Comparison of ENCODE assay signal across 11 cellular contexts in genomic region chr2:185628985-185629384, GRCh38.
A peak's percentile ranks its signal among the peaks of the same experiment; 100 is the strongest.
DNase-seq lines count a peak whose midpoint lies in the region; ATAC-seq, FAIRE-seq and TF ChIP-seq lines count a peak whose summit lies in the region.
"Had no signal": no experiment of that assay in that cellular context is flagged by ENCODE, and none has a peak within 500 bp of the region (broad histone marks: within the 10 kb centered on the region; RNA-seq: fewer than 3 reads in every experiment).

No MANE protein-coding gene starts in this region.

- POLR2A ChIA-PET in HepG2 (lab: Yijun Ruan, JAX) = no interaction called here
- POLR2A ChIA-PET in RWPE1 (lab: Yijun Ruan, JAX; ENCODE audit: low non-redundant PET) = interaction anchor here (0.6 kb wide), 1 partner anchor 632 kb away, joined by 6 read pairs; no protein-coding TSS in a partner anchor

- DNase-seq in HepG2 (ENCODE audit: low spot score) (peak; percentile 43), right lobe of liver (no peak), HT1080 (ENCODE audit: low read depth) (peak; percentile 23), choroid plexus epithelial cell (ENCODE audit: low read depth) (peak; percentile 1), HK-2 (ENCODE audit: unreplicated experiment) (no peak), medulla oblongata (ENCODE audit: extremely low spot score) (no peak), RWPE1 (ENCODE audit: low spot score) (no peak)
- no peak for DNase-seq in stimulated activated effector memory CD8-positive, alpha-beta T cell treated with anti-CD3 and anti-CD28 coated beads, Interleukin-12 subunit alpha, Interleukin-12 subunit beta, amount 100 ng/mL, for 72 hours (ENCODE audit: low spot score in 2 of 2)

- peaks cover 7% of the 10 kb centered on the region for H3K9me3 Mint-ChIP-seq in stimulated activated effector memory CD8-positive, alpha-beta T cell treated with anti-CD3 and anti-CD28 coated beads, Interleukin-12 subunit alpha, Interleukin-12 subunit beta, amount 100 ng/mL, for 72 hours
- H3K9me3 Mint-ChIP-seq: activated naive CD4-positive, alpha-beta T cell treated with anti-CD3 and anti-CD28 coated beads, Interleukin-2, amount 50 U/mL, for 24 hours had no signal

- H3K79me2 ChIP-seq in HepG2 (ENCODE audit: insufficient read depth, low read length) = no peaks in the 10 kb centered on the region

- H3K36me3 ChIP-seq in HepG2 (replicated peaks in 1 of 2; ENCODE audit: control insufficient read depth in 1 of 2, insufficient read depth in 2 of 2, low read length in 2 of 2) (no peaks in the 10 kb centered on the region), right lobe of liver (no peaks in the 10 kb centered on the region)
- H3K36me3 ChIP-seq: neutrophil had no signal

- no peak for TF ChIP-seq EP300 in HepG2 (IDR thresholded peaks at IDR 0.05; ENCODE audit: low read depth in 2 of 2, low read length in 2 of 2)
- TF ChIP-seq EP300 in HepG2 (CRISPR knock-in tag; IDR thresholded peaks at IDR 0.05; ENCODE audit: borderline replicate concordance) = no peak

- CTCF ChIA-PET in HepG2 (lab: Yijun Ruan, JAX; ENCODE audit: low intra/inter-chr PET ratio, low total read pairs) (interaction anchor here (1.5 to 2.3 kb wide), 2 partner anchors 110 to 627 kb away, joined by 10 to 13 read pairs; partner anchors contain the start of gene FSIP2), RWPE1 (lab: Yijun Ruan, JAX) (interaction anchor here (0.8 kb wide), 1 partner anchor 305 kb away, joined by 4 read pairs; no protein-coding TSS in a partner anchor)

- no peak overlapping the region for H3K9ac ChIP-seq in HepG2 (ENCODE audit: insufficient read depth, low read depth, low read length)

- no peak overlapping the region for H3K27ac Mint-ChIP-seq in stimulated activated effector memory CD8-positive, alpha-beta T cell treated with anti-CD3 and anti-CD28 coated beads, Interleukin-12 subunit alpha, Interleukin-12 subunit beta, amount 100 ng/mL, for 72 hours
- H3K27ac Mint-ChIP-seq: activated naive CD4-positive, alpha-beta T cell treated with anti-CD3 and anti-CD28 coated beads, Interleukin-2, amount 50 U/mL, for 24 hours; CD4-positive, CD25-positive, alpha-beta regulatory T cell had no signal

- peak; percentile 41; the same call in 1 of the 2 replicates for TF ChIP-seq RAD21 in HepG2 (CRISPR knock-in tag; IDR thresholded peaks at IDR 0.05)

- H3K4me3 Mint-ChIP-seq in stimulated activated effector memory CD8-positive, alpha-beta T cell treated with anti-CD3 and anti-CD28 coated beads, Interleukin-12 subunit alpha, Interleukin-12 subunit beta, amount 100 ng/mL, for 72 hours = no peak overlapping the region
- H3K4me3 Mint-ChIP-seq: activated naive CD4-positive, alpha-beta T cell treated with anti-CD3 and anti-CD28 coated beads, Interleukin-2, amount 50 U/mL, for 24 hours; CD4-positive, CD25-positive, alpha-beta regulatory T cell had no signal

- H4K20me1 ChIP-seq in HepG2 (ENCODE audit: insufficient read depth, low read length) = no peaks in the 10 kb centered on the region

- ATAC-seq in HepG2 (peak; percentile 93), right lobe of liver (no peak)
- no peak for ATAC-seq in stimulated activated effector memory CD8-positive, alpha-beta T cell treated with anti-CD3 and anti-CD28 coated beads, Interleukin-12 subunit alpha, Interleukin-12 subunit beta, amount 100 ng/mL, for 72 hours

- intact Hi-C loops in HepG2 (cut with micrococcal nuclease; ENCODE audit: unreplicated experiment) (loop anchor here (1.0 to 5.0 kb wide), 3 partner anchors 108 to 832 kb away; partner anchors contain the start of gene FSIP2), right lobe of liver (cut with DNase I) (no loop called here)

- H3K9me3 ChIP-seq in HepG2 (ENCODE audit: low read length) (no peaks in the 10 kb centered on the region), right lobe of liver (no peaks in the 10 kb centered on the region)
- H3K9me3 ChIP-seq: neutrophil had no signal

- H2AFZ ChIP-seq in HepG2 (ENCODE audit: low read length) = no peak overlapping the region

- H3K27ac ChIP-seq in HepG2 (ENCODE audit: extremely low read length, insufficient read depth, low read length) (no peak overlapping the region), right lobe of liver (no peak overlapping the region), RWPE1 (no peak overlapping the region)
- H3K27ac ChIP-seq: neutrophil had no signal

- TF ChIP-seq POLR2A in HepG2 (IDR thresholded peaks at IDR 0.05; ENCODE audit: insufficient read depth in 1 of 2, low read depth in 2 of 2, low read length in 2 of 2) = no peak
- no peak for TF ChIP-seq POLR2A in right lobe of liver (IDR thresholded peaks at IDR 0.05)

- H3K36me3 Mint-ChIP-seq in stimulated activated effector memory CD8-positive, alpha-beta T cell treated with anti-CD3 and anti-CD28 coated beads, Interleukin-12 subunit alpha, Interleukin-12 subunit beta, amount 100 ng/mL, for 72 hours = no peaks in the 10 kb centered on the region
- H3K36me3 Mint-ChIP-seq: activated naive CD4-positive, alpha-beta T cell treated with anti-CD3 and anti-CD28 coated beads, Interleukin-2, amount 50 U/mL, for 24 hours; CD4-positive, CD25-positive, alpha-beta regulatory T cell had no signal

- H3K4me3 ChIP-seq in HepG2 (replicated peaks in 1 of 3; ENCODE audit: insufficient read depth in 1 of 3, low read depth in 2 of 3, low read length in 3 of 3) (no peak overlapping the region), right lobe of liver (no peak overlapping the region), choroid plexus epithelial cell (ENCODE audit: low read depth, low read length) (no peak overlapping the region)

- no TSS peak for BruUV-seq in HepG2 (replicated peaks; lab: Mats Ljungman, UMichigan)

- no peaks in the 10 kb centered on the region for H3K4me1 Mint-ChIP-seq in stimulated activated effector memory CD8-positive, alpha-beta T cell treated with anti-CD3 and anti-CD28 coated beads, Interleukin-12 subunit alpha, Interleukin-12 subunit beta, amount 100 ng/mL, for 72 hours
- H3K4me1 Mint-ChIP-seq: activated naive CD4-positive, alpha-beta T cell treated with anti-CD3 and anti-CD28 coated beads, Interleukin-2, amount 50 U/mL, for 24 hours; CD4-positive, CD25-positive, alpha-beta regulatory T cell had no signal

- no peaks in the 10 kb centered on the region for H3K27me3 ChIP-seq in HepG2 (ENCODE audit: control insufficient read depth in 1 of 2, insufficient read depth in 2 of 2, low read length in 2 of 2)
- H3K27me3 ChIP-seq in right lobe of liver = no peaks in the 10 kb centered on the region
- H3K27me3 ChIP-seq: neutrophil had no signal

- no peak overlapping the region for H3K4me2 ChIP-seq in HepG2 (ENCODE audit: low read depth, low read length)

- H3K4me1 ChIP-seq in HepG2 (ENCODE audit: insufficient read depth, low read length) (no peaks in the 10 kb centered on the region), right lobe of liver (no peaks in the 10 kb centered on the region)

- WGBS in HepG2 (ENCODE audit: low lambda C conversion rate) = 15% methylated on average over 4 of the region's 5 CpGs
- WGBS in right lobe of liver (ENCODE audit: insufficient coverage, low coverage, low lambda C conversion rate, missing lambda C conversion rate) = 17% methylated on average over 5 of the region's 5 CpGs

- in situ Hi-C loops in HepG2 (cut with HindIII; ENCODE audit: extremely low pct_ligation_motif_present, low pct_unique_long_range_greater_than_20kb) = no loop called here

- TF ChIP-seq CTCF in HepG2 (CRISPR knock-in tag; IDR thresholded peaks at IDR 0.05) (peak; percentile 73), right lobe of liver (IDR thresholded peaks at IDR 0.05) (peak in 1 of 4 donors; percentile 13), choroid plexus epithelial cell (conservative IDR thresholded peaks at IDR 0.05; ENCODE audit: low read depth, low read length) (peak; percentile 15), RWPE1 (conservative IDR thresholded peaks at IDR 0.05; ENCODE audit: low read depth) (no peak)

- peak; percentile 62 for FAIRE-seq in HepG2 (lab: Jason Lieb, UNC)

TF ChIP-seq in HepG2, 621 proteins besides CTCF, POLR2A, EP300 and RAD21 (continues in another document):
- TF ChIP-seq, protein P1, sequence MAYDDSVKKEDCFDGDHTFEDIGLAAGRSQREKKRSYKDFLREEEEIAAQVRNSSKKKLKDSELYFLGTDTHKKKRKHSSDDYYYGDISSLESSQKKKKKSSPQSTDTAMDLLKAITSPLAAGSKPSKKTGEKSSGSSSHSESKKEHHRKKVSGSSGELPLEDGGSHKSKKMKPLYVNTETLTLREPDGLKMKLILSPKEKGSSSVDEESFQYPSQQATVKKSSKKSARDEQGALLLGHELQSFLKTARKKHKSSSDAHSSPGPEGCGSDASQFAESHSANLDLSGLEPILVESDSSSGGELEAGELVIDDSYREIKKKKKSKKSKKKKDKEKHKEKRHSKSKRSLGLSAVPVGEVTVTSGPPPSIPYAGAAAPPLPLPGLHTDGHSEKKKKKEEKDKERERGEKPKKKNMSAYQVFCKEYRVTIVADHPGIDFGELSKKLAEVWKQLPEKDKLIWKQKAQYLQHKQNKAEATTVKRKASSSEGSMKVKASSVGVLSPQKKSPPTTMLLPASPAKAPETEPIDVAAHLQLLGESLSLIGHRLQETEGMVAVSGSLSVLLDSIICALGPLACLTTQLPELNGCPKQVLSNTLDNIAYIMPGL (CRISPR knock-in tag; IDR thresholded peaks at IDR 0.05; ENCODE audit: borderline replicate concordance in 1 of 2, low read depth in 1 of 2) = 0 out of 4 replicates have a peak, but pooled peaks of 1 of the 2 experiments have one; percentile 23
- no peak for TF ChIP-seq TFDP1 (CRISPR knock-in tag; IDR thresholded peaks at IDR 0.05; ENCODE audit: borderline replicate concordance)
- peak; percentile 84 for TF ChIP-seq ZNF652 (CRISPR knock-in tag; IDR thresholded peaks at IDR 0.05; ENCODE audit: borderline replicate concordance, low read depth)
- TF ChIP-seq ZNF781 (CRISPR knock-in tag; IDR thresholded peaks at IDR 0.05; ENCODE audit: borderline replicate concordance, not compliant biosample characterization) = no peak
- no peak for TF ChIP-seq ASH2L (IDR thresholded peaks at IDR 0.05; ENCODE audit: insufficient read length, low read depth, low read length)

Comparison
In these comparisons a context has a peak if more than half of its experiments do, and no peak if none do; other contexts are left out.
1. DNase-seq: peak in HepG2 (single experiment), HT1080 (single experiment) and choroid plexus epithelial cell (single experiment); none in right lobe of liver (0 of 3), HK-2 (single experiment), medulla oblongata (single experiment), RWPE1 (single experiment) and stimulated activated effector memory CD8-positive, alpha-beta T cell treated with anti-CD3 and anti-CD28 coated beads, Interleukin-12 subunit alpha, Interleukin-12 subunit beta, amount 100 ng/mL, for 72 hours (0 of 2).